In genomic region chr5:103847060-103847459, GRCh38 we compare ENCODE assay signal across 22 cellular contexts.
DNase-seq lines count a peak whose midpoint lies in the region; FAIRE-seq lines count a peak whose summit lies in the region.
"Had no signal": no experiment of that assay in that cellular context is flagged by ENCODE, and none has a peak within 500 bp of the region (broad histone marks: within the 10 kb centered on the region; RNA-seq: fewer than 3 reads in every experiment).

No MANE protein-coding gene starts in this region.

- DNase-seq in RPMI7951 (ENCODE audit: low read depth) = peak; percentile 24
- DNase-seq in fibroblast of peridontal ligament (ENCODE audit: extremely low read depth) = peak; percentile 45
- peak; percentile 8 for DNase-seq in urothelium cell line (ENCODE audit: low spot score)
- no peak for DNase-seq in COLO668 (lab: John Stamatoyannopoulos, UW; ENCODE audit: unreplicated experiment)
- DNase-seq in globus pallidus (ENCODE audit: low spot score) = no peak
- DNase-seq in activated naive CD4-positive, alpha-beta T cell treated with anti-CD3 and anti-CD28 coated beads, Interleukin-2, amount 10 ng/mL, durations not matched to agents 7 days and 5 days = no peak
- DNase-seq: activated CD4-positive, alpha-beta T cell treated with anti-CD3 and anti-CD28 coated beads, Interleukin-2, amount 50 U/mL, for 48 hours; activated gamma-delta T cell treated with Interleukin-2 at 50 U/mL for 16 hours; amygdala; DMS153; effector CD8-positive, alpha-beta T cell; Karpas-422; naive thymus-derived CD4-positive, alpha-beta T cell; NCI-H1092 treated with DMSO at 0.1 percent for 48 hours; ovary; SJCRH30; stimulated activated CD4-positive, alpha-beta T cell treated with anti-CD3 and anti-CD28 coated beads, Interleukin-1b, Interleukin-23, amount 100 ng/mL, for 48 hours; stimulated activated naive CD4-positive, alpha-beta T cell treated with Interleukin-2 at 50 U/mL for 16 hours; tibial artery had no signal

- H3K27ac Mint-ChIP-seq in activated naive CD4-positive, alpha-beta T cell treated with anti-CD3 and anti-CD28 coated beads, Interleukin-2, amount 10 ng/mL, durations not matched to agents 7 days and 5 days = no peak overlapping the region
- H3K27ac Mint-ChIP-seq: memory B cell; naive thymus-derived CD4-positive, alpha-beta T cell; WTC11 had no signal

- no peaks in the 10 kb centered on the region for H3K27me3 Mint-ChIP-seq in activated naive CD4-positive, alpha-beta T cell treated with anti-CD3 and anti-CD28 coated beads, Interleukin-2, amount 10 ng/mL, durations not matched to agents 7 days and 5 days
- H3K27me3 Mint-ChIP-seq: memory B cell; naive thymus-derived CD4-positive, alpha-beta T cell had no signal

- FAIRE-seq in G401.6 (lab: Jason Lieb, UNC) (peak; percentile 98), urothelium cell line (lab: Jason Lieb, UNC) (no peak)

- H3K4me1 Mint-ChIP-seq in activated naive CD4-positive, alpha-beta T cell treated with anti-CD3 and anti-CD28 coated beads, Interleukin-2, amount 10 ng/mL, durations not matched to agents 7 days and 5 days = no peaks in the 10 kb centered on the region
- H3K4me1 Mint-ChIP-seq: memory B cell; naive thymus-derived CD4-positive, alpha-beta T cell; WTC11 had no signal

- H3K36me3 Mint-ChIP-seq in activated naive CD4-positive, alpha-beta T cell treated with anti-CD3 and anti-CD28 coated beads, Interleukin-2, amount 10 ng/mL, durations not matched to agents 7 days and 5 days = no peaks in the 10 kb centered on the region
- H3K36me3 Mint-ChIP-seq: memory B cell; naive thymus-derived CD4-positive, alpha-beta T cell; WTC11 had no signal

- no peaks in the 10 kb centered on the region for H3K9me3 Mint-ChIP-seq in activated naive CD4-positive, alpha-beta T cell treated with anti-CD3 and anti-CD28 coated beads, Interleukin-2, amount 10 ng/mL, durations not matched to agents 7 days and 5 days

- H3K4me3 Mint-ChIP-seq in activated naive CD4-positive, alpha-beta T cell treated with anti-CD3 and anti-CD28 coated beads, Interleukin-2, amount 10 ng/mL, durations not matched to agents 7 days and 5 days = no peak overlapping the region
- H3K4me3 Mint-ChIP-seq: memory B cell; naive thymus-derived CD4-positive, alpha-beta T cell; WTC11 had no signal

- CTCF ChIA-PET in activated naive CD4-positive, alpha-beta T cell treated with anti-CD3 and anti-CD28 coated beads, Interleukin-2, amount 10 ng/mL, durations not matched to agents 7 days and 5 days (lab: Charles Lee) = no interaction called here

Comparison
In these comparisons a context has a peak if more than half of its experiments do, and no peak if none do; other contexts are left out.
1. DNase-seq: peak in RPMI7951 (single experiment), fibroblast of peridontal ligament (single experiment) and urothelium cell line (single experiment); none in COLO668 (single experiment), globus pallidus (single experiment) and activated naive CD4-positive, alpha-beta T cell treated with anti-CD3 and anti-CD28 coated beads, Interleukin-2, amount 10 ng/mL, durations not matched to agents 7 days and 5 days (single experiment).